12 cellular contexts compared by ENCODE assay signal in the genomic region with DNA sequence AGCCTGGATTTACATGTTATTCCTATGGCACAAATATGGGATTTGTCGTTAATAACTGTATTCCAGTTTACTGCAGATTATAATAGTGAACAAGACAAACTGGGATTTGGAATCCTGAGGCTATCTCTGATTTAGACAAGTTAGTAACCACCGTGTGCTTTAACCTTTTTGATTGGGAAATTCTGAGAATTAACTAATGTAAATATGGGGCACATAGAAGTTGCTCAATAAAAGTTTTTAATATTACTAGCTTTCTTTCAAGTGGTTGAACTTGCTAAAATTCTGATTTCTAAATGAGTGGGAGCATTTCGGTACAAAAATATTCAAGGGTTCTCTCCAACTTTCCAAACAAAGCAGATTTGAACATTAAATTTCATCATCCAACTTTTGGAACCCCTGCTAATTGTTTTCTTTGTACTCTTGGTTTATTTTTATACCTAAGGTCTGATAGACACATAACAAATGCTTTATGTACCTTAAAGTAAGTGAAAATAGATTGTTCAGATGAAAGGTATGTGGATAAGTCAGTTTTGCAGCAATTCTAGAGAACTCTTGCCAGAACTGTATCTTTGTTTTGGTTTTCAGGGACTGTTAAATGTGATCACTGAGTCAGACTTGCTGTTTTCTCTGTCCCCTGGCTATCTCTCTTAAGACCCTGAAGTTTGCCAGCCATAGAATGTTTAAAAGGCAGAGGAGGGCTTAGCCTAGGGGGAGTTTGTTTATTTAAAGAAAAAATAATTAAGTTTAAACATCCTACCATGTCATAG. TPM values are rescaled to one million over a fixed set of nuclear protein-coding genes. Genes with fewer than 3 reads are reported as not detected.
A peak's percentile ranks its signal among the peaks of the same experiment; 100 is the strongest.
DNase-seq lines count a peak whose midpoint lies in the region; TF ChIP-seq lines count a peak whose summit lies in the region.
"Had no signal": no experiment of that assay in that cellular context is flagged by ENCODE, and none has a peak within 500 bp of the region (broad histone marks: within the 10 kb centered on the region; RNA-seq: fewer than 3 reads in every experiment).

No MANE protein-coding gene starts in this region.

- H2BK15ac ChIP-seq in mesenchymal stem cell (ENCODE audit: low read depth, poor library complexity, severe bottlenecking), result no peak overlapping the region

- peaks cover 79% of the 10 kb centered on the region for H3K79me2 ChIP-seq in mammary epithelial cell (ENCODE audit: insufficient read depth, low read length)

- BruUV-seq in mammary epithelial cell (replicated peaks; lab: Mats Ljungman, UMichigan), result no TSS peak

- no peaks in the 10 kb centered on the region for H4K20me1 ChIP-seq in mammary epithelial cell (ENCODE audit: insufficient read depth, low read length)

- H3K4me2 ChIP-seq in mammary epithelial cell (ENCODE audit: insufficient read depth, low read depth, low read length) (peak overlapping the region; percentile 60), mesenchymal stem cell (ENCODE audit: low read length, poor library complexity, severe bottlenecking) (no peak overlapping the region)

- in situ Hi-C loops in mammary epithelial cell (cut with MboI; ENCODE audit: low sequenced_read_pairs in 2 of 2), result no loop called here

- no peak overlapping the region for H3K4ac ChIP-seq in mesenchymal stem cell (ENCODE audit: low read depth in 1 of 2, low read length in 2 of 2)

- TF ChIP-seq CTCF in AG04450 (IDR thresholded peaks at IDR 0.05; ENCODE audit: low read depth, low read length) (no peak), mammary epithelial cell (conservative IDR thresholded peaks at IDR 0.05 in 1 of 2, IDR thresholded peaks at IDR 0.05 in 1 of 2; ENCODE audit: extremely low read depth in 1 of 2, insufficient read depth in 1 of 2, low read depth in 1 of 2, low read length in 2 of 2) (no peak)

- H4K8ac ChIP-seq in mesenchymal stem cell (ENCODE audit: low read length), result no peak overlapping the region

- CTCF ChIA-PET in AG04450 (lab: Charles Lee), result interaction anchor here (0.8 kb wide), 1 partner anchor 28 kb away, joined by 3 read pairs; no protein-coding TSS in a partner anchor
- CTCF ChIA-PET in mammary epithelial cell (lab: Charles Lee; ENCODE audit: low non-redundant PET), result no interaction called here

- H3K36me3 ChIP-seq in mammary epithelial cell (ENCODE audit: insufficient read depth, low read length) (no peaks in the 10 kb centered on the region), mesenchymal stem cell (ENCODE audit: control insufficient read depth in 1 of 2, insufficient read depth in 2 of 2, low read depth in 1 of 2, low read length in 2 of 2) (peaks cover 7 to 14% of the 10 kb centered on the region in 2 experiments)

- peaks cover 21% of the 10 kb centered on the region for H3K4me1 ChIP-seq in mammary epithelial cell (ENCODE audit: insufficient read depth, low read length)
- H3K4me1 ChIP-seq in mesenchymal stem cell (ENCODE audit: control insufficient read depth, insufficient read depth, low read depth, low read length), result peaks cover 9% of the 10 kb centered on the region

- H3K9me3 ChIP-seq in AG04450 (ENCODE audit: control insufficient read depth, insufficient read depth, low read length) (peaks cover 9% of the 10 kb centered on the region), mammary epithelial cell (replicated peaks; ENCODE audit: insufficient read depth, low read length) (no peaks in the 10 kb centered on the region), mesenchymal stem cell (ENCODE audit: control insufficient read depth, low read length) (peaks cover 4% of the 10 kb centered on the region)

- POLR2A ChIA-PET in AG04450 (lab: Yijun Ruan, JAX), result interaction anchor here (0.7 kb wide), 1 partner anchor 57 kb away, joined by 3 read pairs; no protein-coding TSS in a partner anchor

- H4K91ac ChIP-seq in mesenchymal stem cell (ENCODE audit: low read length), result no peak overlapping the region

- H3K18ac ChIP-seq in mesenchymal stem cell (ENCODE audit: low read depth in 1 of 2, low read length in 2 of 2), result no peak overlapping the region

- 33% methylated on average over 3 of the region's 3 CpGs for WGBS in mammary epithelial cell (ENCODE audit: low coverage, missing lambda C conversion rate)
- 85% methylated on average over 3 of the region's 3 CpGs for WGBS in mesenchymal stem cell

- no peak overlapping the region for H3K23ac ChIP-seq in mesenchymal stem cell (ENCODE audit: low read length in 2 of 2)

- peak overlapping the region; percentile 4 for H2BK5ac ChIP-seq in mesenchymal stem cell (ENCODE audit: low read depth, low read length, poor library complexity, severe bottlenecking)

- H3K27ac ChIP-seq in AG04450 (ENCODE audit: low read depth, low read length) (peak overlapping the region; percentile 63), mammary epithelial cell (ENCODE audit: insufficient read depth, low read depth, low read length) (peak overlapping the region; percentile 79), mesenchymal stem cell (ENCODE audit: low read length, poor library complexity, severe bottlenecking) (peak overlapping the region; percentile 53)

- intact Hi-C loops in mammary epithelial cell (cut with micrococcal nuclease), result no loop called here

- H3K27me3 ChIP-seq in AG04450 (ENCODE audit: control insufficient read depth, insufficient read depth, low read length) (no peaks in the 10 kb centered on the region), mammary epithelial cell (ENCODE audit: insufficient read depth, low read length) (no peaks in the 10 kb centered on the region), mesenchymal stem cell (ENCODE audit: control insufficient read depth in 1 of 2, insufficient read depth in 1 of 2, low read length in 2 of 2) (no peaks in the 10 kb centered on the region)

- no peak overlapping the region for H2AFZ ChIP-seq in mammary epithelial cell (ENCODE audit: low read depth, low read length)
- no peak overlapping the region for H2AFZ ChIP-seq in mesenchymal stem cell (ENCODE audit: low read depth, low read length)

- no peak overlapping the region for H2AK5ac ChIP-seq in mesenchymal stem cell (ENCODE audit: low read length, severe bottlenecking)

- H2BK120ac ChIP-seq in mesenchymal stem cell (ENCODE audit: low read depth, low read length), result no peak overlapping the region

- H2BK12ac ChIP-seq in mesenchymal stem cell (ENCODE audit: low read length in 2 of 2), result no peak overlapping the region

- H3K79me1 ChIP-seq in mesenchymal stem cell (replicated peaks; ENCODE audit: low read length, poor library complexity, severe bottlenecking), result peaks cover 12% of the 10 kb centered on the region

- no peak overlapping the region for H3K14ac ChIP-seq in mesenchymal stem cell (ENCODE audit: low read length in 2 of 2)

- H3K9ac ChIP-seq in mammary epithelial cell (ENCODE audit: insufficient read depth, low read length) (peak overlapping the region; percentile 26), mesenchymal stem cell (ENCODE audit: low read length) (peak overlapping the region; percentile 83)

- dilution Hi-C loops in mammary epithelial cell (cut with HindIII; ENCODE audit: low sequenced_read_pairs), result no loop called here

- DNase-seq in AG04450 (ENCODE audit: low read depth, low spot score) (peak; percentile 59), HPDE6-E6E7 (ENCODE audit: extremely low spot score) (peak; percentile 47), mammary epithelial cell (peak; percentile 86), mesenchymal stem cell (peak; percentile 72), cerebellar cortex (ENCODE audit: low spot score) (no peak), cortex of kidney (lab: John Stamatoyannopoulos, UW) (no peak), mucosa of gallbladder (ENCODE audit: low spot score) (no peak), LoVo (ENCODE audit: low spot score) (no peak)
- DNase-seq: activated CD4-positive, alpha-beta T cell treated with anti-CD3 and anti-CD28 coated beads, Interleukin-2, amount 50 U/mL, for 4 hours; CD4-positive, CD25-positive, alpha-beta regulatory T cell; central memory CD4-positive, alpha-beta T cell; NCI-H1092 had no signal

- H3K4me3 ChIP-seq in AG04450 (ENCODE audit: low read depth, low read length) (no peak overlapping the region), mammary epithelial cell (replicated peaks in 1 of 3; ENCODE audit: insufficient read depth in 1 of 3, low read depth in 2 of 3, low read length in 3 of 3) (no peak overlapping the region), mesenchymal stem cell (ENCODE audit: insufficient read depth in 1 of 2, low read depth in 1 of 2, low read length in 2 of 2) (peak overlapping the region in 1 of 2 experiments; percentile 21)

RNA-seq across cellular contexts. Expression of gene FRS2, which starts 57.5 kb away (rescaled TPM):
- 28.2 and 41.9 TPM in 2 replicates for polyA plus RNA-seq in AG04450 (2011; rRNA removed)
- polyA minus RNA-seq in AG04450 (2011; rRNA and poly(A)+ RNA removed), result 40.5 and 59.1 TPM in 2 replicates
- total RNA-seq in mammary epithelial cell, result 10 to 100 TPM; 30.0 to 72.7 TPM
- 18.6 TPM for polyA plus RNA-seq in mammary epithelial cell
- 46.5 TPM for polyA minus RNA-seq in mammary epithelial cell
- polyA plus RNA-seq in mesenchymal stem cell (2013, experiment 1 of 2), result 16.3 TPM
- 17.0 TPM for polyA plus RNA-seq in mesenchymal stem cell (2013, experiment 2 of 2)
- total RNA-seq in mucosa of gallbladder, result 31.1 TPM

RNA-seq across cellular contexts. Expression of gene CCT2, which starts 57.6 kb away (rescaled TPM):
- 256 and 284 TPM in 2 replicates for polyA plus RNA-seq in AG04450 (2011; rRNA removed)
- 173 and 196 TPM in 2 replicates for polyA minus RNA-seq in AG04450 (2011; rRNA and poly(A)+ RNA removed)
- total RNA-seq in mammary epithelial cell, result 100 to 1,000 TPM; 208 to 237 TPM
- polyA plus RNA-seq in mammary epithelial cell, result 283 TPM
- 195 TPM for polyA minus RNA-seq in mammary epithelial cell
- polyA plus RNA-seq in mesenchymal stem cell (2013, experiment 1 of 2), result 186 TPM
- 194 TPM for polyA plus RNA-seq in mesenchymal stem cell (2013, experiment 2 of 2)
- 86.5 TPM for total RNA-seq in mucosa of gallbladder

Comparison
In these comparisons a context has a peak if more than half of its experiments do, and no peak if none do; other contexts are left out.
1. DNase-seq: peak in AG04450 (single experiment), HPDE6-E6E7 (single experiment), mammary epithelial cell (single experiment) and mesenchymal stem cell (single experiment); none in cerebellar cortex (single experiment), cortex of kidney (single experiment), mucosa of gallbladder (single experiment) and LoVo (single experiment).
2. Peak in every context shown above with its lines, with median percentiles within 50 percentile points of each other: H3K27ac ChIP-seq.